In genomic region chr13:21297914-21298831, GRCh38 we compare ENCODE assay signal across 8 cellular contexts.
DNase-seq lines count a peak whose midpoint lies in the region; ATAC-seq and TF ChIP-seq lines count a peak whose summit lies in the region.

No MANE protein-coding gene starts in this region.

- peak; percentile 85 for DNase-seq in AG10803 (ENCODE audit: low read depth)
- DNase-seq in NCI-H2227 treated with DMSO at 0.1 percent for 48 hours (lab: John Stamatoyannopoulos, UW): peak; percentile 70
- peak; percentile 71 for DNase-seq in activated CD4-positive, CD25-positive, alpha-beta regulatory T cell treated with anti-CD3 and anti-CD28 coated beads, Interleukin-2, amount 50 U/mL, for 16 hours (ENCODE audit: low read depth, low spot score)
- peak; percentile 5 to 53 for DNase-seq in cerebellar nuclear complex (lab: John Stamatoyannopoulos, UW)
- peak; percentile 95 for DNase-seq in islet precursor cell
- DNase-seq in stimulated activated CD4-positive, alpha-beta T cell treated with anti-CD3 and anti-CD28 coated beads, Interleukin-12 subunit alpha, Interleukin-12 subunit beta, amount 100 ng/mL, for 4 hours: peak; percentile 82

- TF ChIP-seq CTCF in AG10803 (conservative IDR thresholded peaks at IDR 0.05; ENCODE audit: low read length): peak; percentile 84

- peak; percentile 95 for ATAC-seq in GM19023 (IDR thresholded peaks at IDR 0.05; ENCODE audit: unreplicated experiment)
- peak; percentile 91 for ATAC-seq in HG03196 (IDR thresholded peaks at IDR 0.05; ENCODE audit: unreplicated experiment)

- H3K4me3 ChIP-seq in AG10803 (ENCODE audit: low read length): peak overlapping the region; percentile 91

Comparison
In these comparisons a context has a peak if more than half of its experiments do, and no peak if none do; other contexts are left out.
1. Peak in every context shown above with its lines: DNase-seq, ATAC-seq and H3K4me3 ChIP-seq.
2. DNase-seq: peak in every context shown above with its lines; median percentile 95 in islet precursor cell; 85 in AG10803; 82 in stimulated activated CD4-positive, alpha-beta T cell treated with anti-CD3 and anti-CD28 coated beads, Interleukin-12 subunit alpha, Interleukin-12 subunit beta, amount 100 ng/mL, for 4 hours; 71 in activated CD4-positive, CD25-positive, alpha-beta regulatory T cell treated with anti-CD3 and anti-CD28 coated beads, Interleukin-2, amount 50 U/mL, for 16 hours; 70 in NCI-H2227 treated with DMSO at 0.1 percent for 48 hours; 29 in cerebellar nuclear complex.